In the genomic region with DNA sequence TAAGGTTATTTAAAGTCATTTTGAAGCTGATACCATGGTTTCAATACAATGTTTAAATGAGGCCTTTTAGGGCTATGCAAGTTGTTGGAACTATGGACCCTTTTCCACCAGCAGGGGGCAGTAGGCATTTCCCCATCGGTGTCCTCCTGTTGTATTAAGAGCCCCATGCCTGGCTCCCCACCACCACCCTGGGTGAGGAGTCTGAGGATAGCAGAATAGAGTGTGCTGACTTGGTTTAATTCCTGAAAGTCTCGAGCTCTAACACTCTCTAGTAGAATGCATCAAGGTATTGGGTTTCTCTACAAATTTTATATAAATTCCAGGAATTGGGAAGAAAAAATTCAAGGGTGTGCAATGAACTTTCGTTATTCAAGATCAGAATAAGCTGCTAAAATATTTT, we compare ENCODE assay signal across 8 cellular contexts.
DNase-seq lines count a peak whose midpoint lies in the region; ATAC-seq and TF ChIP-seq lines count a peak whose summit lies in the region.

No MANE protein-coding gene starts in this region.

- DNase-seq in NK-92 treated with Interleukin-12 subunit alpha and Interleukin-12 subunit beta, amount 100 ng/mL, for 24 hours (lab: John Stamatoyannopoulos, UW): peak; percentile 38
- no peak for DNase-seq in NK-92 (lab: John Stamatoyannopoulos, UW; ENCODE audit: unreplicated experiment)
- peak; percentile 44 for DNase-seq in HFFc6
- peak; percentile 72 for DNase-seq in NCI-H1092 treated with DMSO at 0.1 percent for 48 hours (lab: John Stamatoyannopoulos, UW)
- peak; percentile 78 for DNase-seq in activated CD4-positive, alpha-beta T cell treated with anti-CD3 and anti-CD28 coated beads, Interleukin-2, amount 10 ng/mL, durations not matched to agents 7 days and 5 days
- peak in 2 of 3 donors; percentile 10 to 28 for DNase-seq in effector memory CD4-positive, alpha-beta T cell
- no peak for DNase-seq in mesothelial cell of epicardium (ENCODE audit: low spot score in 2 of 2, unreplicated experiment in 2 of 2)

- no peaks in the 10 kb centered on the region; the same call in 1 of the 2 replicates for H3K27me3 Mint-ChIP-seq in HFFc6 (ENCODE audit: insufficient read depth)
- H3K27me3 Mint-ChIP-seq in activated CD4-positive, alpha-beta T cell treated with anti-CD3 and anti-CD28 coated beads, Interleukin-2, amount 10 ng/mL, durations not matched to agents 7 days and 5 days: peaks cover 4% of the 10 kb centered on the region
- no peaks in the 10 kb centered on the region for H3K27me3 Mint-ChIP-seq in mesothelial cell of epicardium (ENCODE audit: low read depth)
- H3K27me3 Mint-ChIP-seq in stimulated activated memory B cell treated with anti-CD40 and anti-IgM and Interleukin-4, amounts not matched to agents 10 μg/mL and 1 μg/mL and 100 μg/mL, for 72 hours: peaks cover 10% of the 10 kb centered on the region

- TF ChIP-seq CTCF in HFFc6 (IDR thresholded peaks at IDR 0.05) (peak; percentile 89), mesothelial cell of epicardium (IDR thresholded peaks at IDR 0.05; ENCODE audit: unreplicated experiment) (peak; percentile 73)

- H3K4me3 ChIP-seq in effector memory CD4-positive, alpha-beta T cell (ENCODE audit: insufficient read depth, low read depth, low read length, poor library complexity, severe bottlenecking): no peak overlapping the region

- no peaks in the 10 kb centered on the region for H3K9me3 ChIP-seq in effector memory CD4-positive, alpha-beta T cell (ENCODE audit: control insufficient read depth, low read length)

- H3K27ac ChIP-seq in effector memory CD4-positive, alpha-beta T cell (ENCODE audit: insufficient read depth, low read length, poor library complexity, severe bottlenecking): no peak overlapping the region

- H3K4me1 Mint-ChIP-seq in HFFc6 (ENCODE audit: low read depth) (peaks cover 64% of the 10 kb centered on the region), mesothelial cell of epicardium (peaks cover 31% of the 10 kb centered on the region)
- no peaks in the 10 kb centered on the region for H3K4me1 Mint-ChIP-seq in activated CD4-positive, alpha-beta T cell treated with anti-CD3 and anti-CD28 coated beads, Interleukin-2, amount 10 ng/mL, durations not matched to agents 7 days and 5 days
- H3K4me1 Mint-ChIP-seq in stimulated activated memory B cell treated with anti-CD40 and anti-IgM and Interleukin-4, amounts not matched to agents 10 μg/mL and 1 μg/mL and 100 μg/mL, for 72 hours: peaks cover 4% of the 10 kb centered on the region

- H3K27ac Mint-ChIP-seq in HFFc6 (peak overlapping the region; percentile 80; the same call in 1 of the 2 replicates), mesothelial cell of epicardium (no peak overlapping the region)
- no peak overlapping the region for H3K27ac Mint-ChIP-seq in activated CD4-positive, alpha-beta T cell treated with anti-CD3 and anti-CD28 coated beads, Interleukin-2, amount 10 ng/mL, durations not matched to agents 7 days and 5 days
- no peak overlapping the region for H3K27ac Mint-ChIP-seq in stimulated activated memory B cell treated with anti-CD40 and anti-IgM and Interleukin-4, amounts not matched to agents 10 μg/mL and 1 μg/mL and 100 μg/mL, for 72 hours

- H3K36me3 ChIP-seq in effector memory CD4-positive, alpha-beta T cell (ENCODE audit: control insufficient read depth, insufficient read depth, low read length): no peaks in the 10 kb centered on the region

- no peaks in the 10 kb centered on the region for H3K4me1 ChIP-seq in effector memory CD4-positive, alpha-beta T cell (ENCODE audit: control insufficient read depth, insufficient read depth, low read length, poor library complexity, severe bottlenecking)

- H3K4me3 Mint-ChIP-seq in HFFc6 (no peak overlapping the region), mesothelial cell of epicardium (no peak overlapping the region)
- no peak overlapping the region for H3K4me3 Mint-ChIP-seq in activated CD4-positive, alpha-beta T cell treated with anti-CD3 and anti-CD28 coated beads, Interleukin-2, amount 10 ng/mL, durations not matched to agents 7 days and 5 days
- H3K4me3 Mint-ChIP-seq in stimulated activated memory B cell treated with anti-CD40 and anti-IgM and Interleukin-4, amounts not matched to agents 10 μg/mL and 1 μg/mL and 100 μg/mL, for 72 hours: no peak overlapping the region

- POLR2A ChIA-PET in activated CD4-positive, alpha-beta T cell treated with anti-CD3 and anti-CD28 coated beads, Interleukin-2, amount 10 ng/mL, durations not matched to agents 7 days and 5 days (lab: Charles Lee): no interaction called here

- no peaks in the 10 kb centered on the region for H3K9me3 Mint-ChIP-seq in HFFc6
- H3K9me3 Mint-ChIP-seq in activated CD4-positive, alpha-beta T cell treated with anti-CD3 and anti-CD28 coated beads, Interleukin-2, amount 10 ng/mL, durations not matched to agents 7 days and 5 days: no peaks in the 10 kb centered on the region
- H3K9me3 Mint-ChIP-seq in mesothelial cell of epicardium: peaks cover 6% of the 10 kb centered on the region
- H3K9me3 Mint-ChIP-seq in stimulated activated memory B cell treated with anti-CD40 and anti-IgM and Interleukin-4, amounts not matched to agents 10 μg/mL and 1 μg/mL and 100 μg/mL, for 72 hours: no peaks in the 10 kb centered on the region

- CTCF ChIA-PET in activated CD4-positive, alpha-beta T cell treated with anti-CD3 and anti-CD28 coated beads, Interleukin-2, amount 10 ng/mL, durations not matched to agents 7 days and 5 days (lab: Charles Lee): interaction anchor here (0.7 to 1.4 kb wide), 3 partner anchors 10 to 228 kb away, joined by 3 to 7 read pairs (median 4); no protein-coding TSS in a partner anchor

- H3K36me3 Mint-ChIP-seq in HFFc6 (ENCODE audit: low read depth) (no peaks in the 10 kb centered on the region), mesothelial cell of epicardium (no peaks in the 10 kb centered on the region)
- no peaks in the 10 kb centered on the region for H3K36me3 Mint-ChIP-seq in activated CD4-positive, alpha-beta T cell treated with anti-CD3 and anti-CD28 coated beads, Interleukin-2, amount 10 ng/mL, durations not matched to agents 7 days and 5 days (ENCODE audit: low read depth)
- no peaks in the 10 kb centered on the region for H3K36me3 Mint-ChIP-seq in stimulated activated memory B cell treated with anti-CD40 and anti-IgM and Interleukin-4, amounts not matched to agents 10 μg/mL and 1 μg/mL and 100 μg/mL, for 72 hours

- H3K27me3 ChIP-seq in effector memory CD4-positive, alpha-beta T cell (replicated peaks; ENCODE audit: control insufficient read depth, insufficient read depth, low read length, poor library complexity, severe bottlenecking): no peaks in the 10 kb centered on the region

- peak; percentile 67 for ATAC-seq in stimulated activated memory B cell treated with anti-CD40 and anti-IgM and Interleukin-4, amounts not matched to agents 10 μg/mL and 1 μg/mL and 100 μg/mL, for 72 hours

Comparison
In these comparisons a context has a peak if more than half of its experiments do, and no peak if none do; other contexts are left out.
1. DNase-seq: peak in NK-92 treated with Interleukin-12 subunit alpha and Interleukin-12 subunit beta, amount 100 ng/mL, for 24 hours (single experiment), HFFc6 (single experiment), NCI-H1092 treated with DMSO at 0.1 percent for 48 hours (single experiment), activated CD4-positive, alpha-beta T cell treated with anti-CD3 and anti-CD28 coated beads, Interleukin-2, amount 10 ng/mL, durations not matched to agents 7 days and 5 days (single experiment) and effector memory CD4-positive, alpha-beta T cell (2 of 3); none in NK-92 (single experiment) and mesothelial cell of epicardium (0 of 2).